Comparison of ENCODE assay signal across 8 cellular contexts in genomic region chr14:89619616-89620273, GRCh38.
DNase-seq lines count a peak whose midpoint lies in the region; ATAC-seq and TF ChIP-seq lines count a peak whose summit lies in the region.

No MANE protein-coding gene starts in this region.

- peaks cover 7% of the 10 kb centered on the region for H3K79me2 ChIP-seq in mesendoderm (ENCODE audit: control insufficient read depth, insufficient read depth, low read length)

- no peak overlapping the region for H3K23ac ChIP-seq in mesendoderm (ENCODE audit: low read length)

- H4K5ac ChIP-seq in mesendoderm (ENCODE audit: low read length) = peak overlapping the region; percentile 21

- intact Hi-C loops in left ventricle myocardium inferior (cut with micrococcal nuclease) = no loop called here
- intact Hi-C loops in Right ventricle myocardium superior (cut with DNase I) = loop anchor here (5.0 kb wide), 1 partner anchor 197 kb away; no protein-coding TSS in a partner anchor
- intact Hi-C loops in vagina (cut with DNase I) = no loop called here

- H3K27me3 ChIP-seq in left ventricle myocardium inferior (ENCODE audit: low read depth) (no peaks in the 10 kb centered on the region), mesendoderm (ENCODE audit: insufficient read depth, low read length, poor library complexity) (no peaks in the 10 kb centered on the region), vagina (no peaks in the 10 kb centered on the region)

- H2BK120ac ChIP-seq in mesendoderm (ENCODE audit: low read depth, low read length) = no peak overlapping the region

- H3K4ac ChIP-seq in mesendoderm (ENCODE audit: low read depth, low read length) = no peak overlapping the region

- peak overlapping the region; percentile 86 for H3K18ac ChIP-seq in mesendoderm (ENCODE audit: low read length)

- H3K9ac ChIP-seq in mesendoderm (ENCODE audit: low read length) = peak overlapping the region; percentile 85

- peak overlapping the region; percentile 93 for H3K56ac ChIP-seq in mesendoderm (ENCODE audit: low read length)

- in situ Hi-C loops in astrocyte of the cerebellum (cut with HindIII; ENCODE audit: low sequenced_read_pairs) = no loop called here
- in situ Hi-C loops in GM13977 (cut with MboI; ENCODE audit: low pct_unique_long_range_greater_than_20kb, low sequenced_read_pairs, unreplicated experiment) = no loop called here

- WGBS in mesendoderm (ENCODE audit: extremely low coverage, insufficient coverage, low lambda C conversion rate) = no CpG with 5 or more reads among the region's 6 CpGs

- no peaks in the 10 kb centered on the region for H3K79me1 ChIP-seq in mesendoderm (ENCODE audit: low read length)

- TF ChIP-seq CTCF in left ventricle myocardium inferior (IDR thresholded peaks at IDR 0.05; ENCODE audit: borderline replicate concordance) = no peak
- no peak for TF ChIP-seq CTCF in astrocyte of the cerebellum (IDR thresholded peaks at IDR 0.05; ENCODE audit: low read depth, low read length, missing control alignments)
- no peak for TF ChIP-seq CTCF in vagina (IDR thresholded peaks at IDR 0.05)
- TF ChIP-seq CTCF in GM13977 (IDR thresholded peaks at IDR 0.05; ENCODE audit: extremely low read depth, insufficient read depth, missing control alignments) = no peak

- no peak overlapping the region for H2BK15ac ChIP-seq in mesendoderm (replicated peaks; ENCODE audit: low read depth)

- H3K4me3 ChIP-seq in left ventricle myocardium inferior (peak overlapping the region; percentile 83), astrocyte of the cerebellum (ENCODE audit: low read depth, low read length) (peak overlapping the region; percentile 58), mesendoderm (ENCODE audit: low read length) (no peak overlapping the region), vagina (peak overlapping the region; percentile 52 to 84)

- no peak for DNase-seq in left ventricle myocardium inferior
- no peak for DNase-seq in Right ventricle myocardium superior
- DNase-seq in astrocyte of the cerebellum (ENCODE audit: low read depth) = no peak
- no peak for DNase-seq in mesendoderm
- no peak for DNase-seq in vagina (ENCODE audit: extremely low spot score in 2 of 2)
- no peak for DNase-seq in NCI-H1105 treated with DMSO at 0.1 percent for 48 hours (lab: John Stamatoyannopoulos, UW)
- no peak for DNase-seq in GM13977 (ENCODE audit: low spot score)
- DNase-seq in GOT3 (lab: John Stamatoyannopoulos, UW) = no peak

- H2AK5ac ChIP-seq in mesendoderm (ENCODE audit: low read length) = no peak overlapping the region

- no peak for ATAC-seq in Right ventricle myocardium superior (ENCODE audit: poor library complexity)

- peaks cover 39% of the 10 kb centered on the region for H3K4me1 ChIP-seq in left ventricle myocardium inferior
- peaks cover 9% of the 10 kb centered on the region for H3K4me1 ChIP-seq in mesendoderm (ENCODE audit: control insufficient read depth, low read depth, low read length)
- peaks cover 28% of the 10 kb centered on the region for H3K4me1 ChIP-seq in vagina

- no peak overlapping the region for H4K8ac ChIP-seq in mesendoderm (ENCODE audit: low read depth, low read length)

- H3K27ac ChIP-seq in left ventricle myocardium inferior (replicated peaks) (peak overlapping the region; percentile 90), mesendoderm (ENCODE audit: low read depth, low read length) (no peak overlapping the region), vagina (peak overlapping the region; percentile 53)

- TF ChIP-seq POLR2A in vagina (IDR thresholded peaks at IDR 0.05) = no peak

- H3K9me3 ChIP-seq in left ventricle myocardium inferior (replicated peaks) (no peaks in the 10 kb centered on the region), vagina (no peaks in the 10 kb centered on the region)

- no peak overlapping the region for H2BK5ac ChIP-seq in mesendoderm (ENCODE audit: low read length)

- H3K36me3 ChIP-seq in left ventricle myocardium inferior (no peaks in the 10 kb centered on the region), mesendoderm (ENCODE audit: control insufficient read depth, insufficient read depth, low read length) (no peaks in the 10 kb centered on the region), vagina (no peaks in the 10 kb centered on the region)

- peak overlapping the region; percentile 60 for H3K4me2 ChIP-seq in mesendoderm (ENCODE audit: low read length)
